1 cellular context compared by ENCODE assay signal in the genomic region with DNA sequence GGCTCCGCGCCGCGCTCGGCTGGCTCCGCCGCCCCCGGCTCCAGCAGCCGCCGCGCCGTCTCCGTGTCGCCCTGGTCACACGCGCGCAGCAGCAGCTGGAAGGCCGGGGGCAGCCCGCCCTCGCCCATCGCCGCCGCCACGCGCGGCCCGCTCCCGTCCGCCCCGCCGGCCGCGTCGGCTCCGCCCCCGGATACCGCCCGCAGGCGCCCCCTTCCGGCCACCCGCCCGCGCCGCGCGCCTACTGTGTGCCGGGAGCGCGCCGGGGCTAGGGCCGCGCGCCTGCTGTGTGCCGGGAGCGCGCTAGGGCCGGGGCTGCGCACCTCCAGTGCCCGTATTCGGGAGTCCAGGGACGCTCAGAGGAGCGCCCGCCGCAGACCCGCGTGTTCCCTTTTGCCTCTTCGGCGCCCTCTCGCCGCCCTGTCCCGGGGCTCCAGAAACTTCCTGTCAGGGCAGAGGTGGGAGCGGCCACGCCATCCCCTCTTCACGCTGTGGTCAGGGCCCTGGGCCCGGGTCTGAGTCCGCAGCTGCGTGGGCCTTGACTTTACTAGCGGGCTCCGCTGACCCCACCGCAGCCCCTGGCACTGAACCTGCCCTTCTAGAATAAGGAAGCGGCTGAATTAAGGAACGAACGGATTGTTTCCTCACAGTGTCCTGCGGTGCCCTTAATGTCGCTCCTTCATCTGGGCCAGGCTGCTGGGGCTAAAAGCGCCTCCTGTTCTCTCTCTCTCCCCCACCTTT.
TF ChIP-seq lines count a peak whose summit lies in the region.

A gene (minus strand): TSS at position 192 of the 738 bp plus-strand sequence. CDS start 64 bp downstream, at position 128.

TF ChIP-seq in K562, 482 proteins besides CTCF, POLR2A, EP300 and RAD21 (continued from another document and continues in another):
- TF ChIP-seq, protein P1, sequence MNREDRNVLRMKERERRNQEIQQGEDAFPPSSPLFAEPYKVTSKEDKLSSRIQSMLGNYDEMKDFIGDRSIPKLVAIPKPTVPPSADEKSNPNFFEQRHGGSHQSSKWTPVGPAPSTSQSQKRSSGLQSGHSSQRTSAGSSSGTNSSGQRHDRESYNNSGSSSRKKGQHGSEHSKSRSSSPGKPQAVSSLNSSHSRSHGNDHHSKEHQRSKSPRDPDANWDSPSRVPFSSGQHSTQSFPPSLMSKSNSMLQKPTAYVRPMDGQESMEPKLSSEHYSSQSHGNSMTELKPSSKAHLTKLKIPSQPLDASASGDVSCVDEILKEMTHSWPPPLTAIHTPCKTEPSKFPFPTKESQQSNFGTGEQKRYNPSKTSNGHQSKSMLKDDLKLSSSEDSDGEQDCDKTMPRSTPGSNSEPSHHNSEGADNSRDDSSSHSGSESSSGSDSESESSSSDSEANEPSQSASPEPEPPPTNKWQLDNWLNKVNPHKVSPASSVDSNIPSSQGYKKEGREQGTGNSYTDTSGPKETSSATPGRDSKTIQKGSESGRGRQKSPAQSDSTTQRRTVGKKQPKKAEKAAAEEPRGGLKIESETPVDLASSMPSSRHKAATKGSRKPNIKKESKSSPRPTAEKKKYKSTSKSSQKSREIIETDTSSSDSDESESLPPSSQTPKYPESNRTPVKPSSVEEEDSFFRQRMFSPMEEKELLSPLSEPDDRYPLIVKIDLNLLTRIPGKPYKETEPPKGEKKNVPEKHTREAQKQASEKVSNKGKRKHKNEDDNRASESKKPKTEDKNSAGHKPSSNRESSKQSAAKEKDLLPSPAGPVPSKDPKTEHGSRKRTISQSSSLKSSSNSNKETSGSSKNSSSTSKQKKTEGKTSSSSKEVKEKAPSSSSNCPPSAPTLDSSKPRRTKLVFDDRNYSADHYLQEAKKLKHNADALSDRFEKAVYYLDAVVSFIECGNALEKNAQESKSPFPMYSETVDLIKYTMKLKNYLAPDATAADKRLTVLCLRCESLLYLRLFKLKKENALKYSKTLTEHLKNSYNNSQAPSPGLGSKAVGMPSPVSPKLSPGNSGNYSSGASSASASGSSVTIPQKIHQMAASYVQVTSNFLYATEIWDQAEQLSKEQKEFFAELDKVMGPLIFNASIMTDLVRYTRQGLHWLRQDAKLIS (CRISPR knock-in tag; IDR thresholded peaks at IDR 0.05): no peak
- TF ChIP-seq SP2 (IDR thresholded peaks at IDR 0.05; ENCODE audit: extremely low read depth, low read depth, low read length, poor library complexity, severe bottlenecking) (no peak), ZNF584 (CRISPR knock-in tag; IDR thresholded peaks at IDR 0.05; ENCODE audit: low read depth) (peak; percentile 87), MAZ (CRISPR knock-in tag; conservative IDR thresholded peaks at IDR 0.05 in 1 of 2, IDR thresholded peaks at IDR 0.05 in 1 of 2) (peak; percentile 26 to 81; a peak in 2 of 4 replicates), CHD4 (IDR thresholded peaks at IDR 0.05; ENCODE audit: insufficient read depth, insufficient replicate concordance, low read depth, low read length, poor library complexity, severe bottlenecking) (no peak), SRSF1 (IDR thresholded peaks at IDR 0.05; ENCODE audit: low read depth, low read length) (no peak), CHD1 (IDR thresholded peaks at IDR 0.05; ENCODE audit: low read length) (peak; percentile 42), ILK (tag; IDR thresholded peaks at IDR 0.05; ENCODE audit: borderline replicate concordance, low read depth) (no peak), LCOR (CRISPR knock-in tag; IDR thresholded peaks at IDR 0.05) (no peak), TEAD1 (CRISPR knock-in tag; IDR thresholded peaks at IDR 0.05) (peak in 1 of 2 experiments; percentile 62; a peak in 1 of 4 replicates), ZNF436 (CRISPR knock-in tag; IDR thresholded peaks at IDR 0.05) (no peak), GABPA (tag; conservative IDR thresholded peaks at IDR 0.05; ENCODE audit: low read depth) (peak; percentile 86), CTBP1 (IDR thresholded peaks at IDR 0.05; ENCODE audit: borderline replicate concordance) (peak; percentile 85), SMARCA4 (IDR thresholded peaks at IDR 0.05) (no peak), JUNB (CRISPR knock-in tag; conservative IDR thresholded peaks at IDR 0.05) (no peak), ZNF197 (CRISPR knock-in tag; IDR thresholded peaks at IDR 0.05; ENCODE audit: low read depth) (peak; percentile 98), PURB (CRISPR knock-in tag; IDR thresholded peaks at IDR 0.05; ENCODE audit: low read depth) (no peak), ZNF589 (CRISPR knock-in tag; IDR thresholded peaks at IDR 0.05; ENCODE audit: low read depth) (peak; percentile 98), ZNF668 (CRISPR knock-in tag; IDR thresholded peaks at IDR 0.05) (peak; percentile 70; the same call in 1 of the 2 replicates), SP1 (CRISPR knock-in tag; IDR thresholded peaks at IDR 0.05) (no peak)
- TF ChIP-seq, protein P2, sequence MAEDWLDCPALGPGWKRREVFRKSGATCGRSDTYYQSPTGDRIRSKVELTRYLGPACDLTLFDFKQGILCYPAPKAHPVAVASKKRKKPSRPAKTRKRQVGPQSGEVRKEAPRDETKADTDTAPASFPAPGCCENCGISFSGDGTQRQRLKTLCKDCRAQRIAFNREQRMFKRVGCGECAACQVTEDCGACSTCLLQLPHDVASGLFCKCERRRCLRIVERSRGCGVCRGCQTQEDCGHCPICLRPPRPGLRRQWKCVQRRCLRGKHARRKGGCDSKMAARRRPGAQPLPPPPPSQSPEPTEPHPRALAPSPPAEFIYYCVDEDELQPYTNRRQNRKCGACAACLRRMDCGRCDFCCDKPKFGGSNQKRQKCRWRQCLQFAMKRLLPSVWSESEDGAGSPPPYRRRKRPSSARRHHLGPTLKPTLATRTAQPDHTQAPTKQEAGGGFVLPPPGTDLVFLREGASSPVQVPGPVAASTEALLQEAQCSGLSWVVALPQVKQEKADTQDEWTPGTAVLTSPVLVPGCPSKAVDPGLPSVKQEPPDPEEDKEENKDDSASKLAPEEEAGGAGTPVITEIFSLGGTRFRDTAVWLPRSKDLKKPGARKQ (CRISPR knock-in tag; IDR thresholded peaks at IDR 0.05): peak; percentile 72; the same call in 1 of the 2 replicates
- TF ChIP-seq, protein P3, sequence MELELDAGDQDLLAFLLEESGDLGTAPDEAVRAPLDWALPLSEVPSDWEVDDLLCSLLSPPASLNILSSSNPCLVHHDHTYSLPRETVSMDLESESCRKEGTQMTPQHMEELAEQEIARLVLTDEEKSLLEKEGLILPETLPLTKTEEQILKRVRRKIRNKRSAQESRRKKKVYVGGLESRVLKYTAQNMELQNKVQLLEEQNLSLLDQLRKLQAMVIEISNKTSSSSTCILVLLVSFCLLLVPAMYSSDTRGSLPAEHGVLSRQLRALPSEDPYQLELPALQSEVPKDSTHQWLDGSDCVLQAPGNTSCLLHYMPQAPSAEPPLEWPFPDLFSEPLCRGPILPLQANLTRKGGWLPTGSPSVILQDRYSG (tag; conservative IDR thresholded peaks at IDR 0.05; ENCODE audit: low read depth): peak; percentile 85; the same call in 1 of the 2 replicates
- TF ChIP-seq, protein P4, sequence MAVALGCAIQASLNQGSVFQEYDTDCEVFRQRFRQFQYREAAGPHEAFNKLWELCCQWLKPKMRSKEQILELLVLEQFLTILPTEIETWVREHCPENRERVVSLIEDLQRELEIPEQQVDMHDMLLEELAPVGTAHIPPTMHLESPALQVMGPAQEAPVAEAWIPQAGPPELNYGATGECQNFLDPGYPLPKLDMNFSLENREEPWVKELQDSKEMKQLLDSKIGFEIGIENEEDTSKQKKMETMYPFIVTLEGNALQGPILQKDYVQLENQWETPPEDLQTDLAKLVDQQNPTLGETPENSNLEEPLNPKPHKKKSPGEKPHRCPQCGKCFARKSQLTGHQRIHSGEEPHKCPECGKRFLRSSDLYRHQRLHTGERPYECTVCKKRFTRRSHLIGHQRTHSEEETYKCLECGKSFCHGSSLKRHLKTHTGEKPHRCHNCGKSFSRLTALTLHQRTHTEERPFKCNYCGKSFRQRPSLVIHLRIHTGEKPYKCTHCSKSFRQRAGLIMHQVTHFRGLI (CRISPR knock-in tag; IDR thresholded peaks at IDR 0.05): peak; percentile 71; the same call in 1 of the 2 replicates
- TF ChIP-seq, protein P5, sequence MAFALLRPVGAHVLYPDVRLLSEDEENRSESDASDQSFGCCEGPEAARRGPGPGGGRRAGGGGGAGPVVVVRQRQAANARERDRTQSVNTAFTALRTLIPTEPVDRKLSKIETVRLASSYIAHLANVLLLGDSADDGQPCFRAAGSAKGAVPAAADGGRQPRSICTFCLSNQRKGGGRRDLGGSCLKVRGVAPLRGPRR (CRISPR knock-in tag; IDR thresholded peaks at IDR 0.05): no peak
- TF ChIP-seq, protein P6, sequence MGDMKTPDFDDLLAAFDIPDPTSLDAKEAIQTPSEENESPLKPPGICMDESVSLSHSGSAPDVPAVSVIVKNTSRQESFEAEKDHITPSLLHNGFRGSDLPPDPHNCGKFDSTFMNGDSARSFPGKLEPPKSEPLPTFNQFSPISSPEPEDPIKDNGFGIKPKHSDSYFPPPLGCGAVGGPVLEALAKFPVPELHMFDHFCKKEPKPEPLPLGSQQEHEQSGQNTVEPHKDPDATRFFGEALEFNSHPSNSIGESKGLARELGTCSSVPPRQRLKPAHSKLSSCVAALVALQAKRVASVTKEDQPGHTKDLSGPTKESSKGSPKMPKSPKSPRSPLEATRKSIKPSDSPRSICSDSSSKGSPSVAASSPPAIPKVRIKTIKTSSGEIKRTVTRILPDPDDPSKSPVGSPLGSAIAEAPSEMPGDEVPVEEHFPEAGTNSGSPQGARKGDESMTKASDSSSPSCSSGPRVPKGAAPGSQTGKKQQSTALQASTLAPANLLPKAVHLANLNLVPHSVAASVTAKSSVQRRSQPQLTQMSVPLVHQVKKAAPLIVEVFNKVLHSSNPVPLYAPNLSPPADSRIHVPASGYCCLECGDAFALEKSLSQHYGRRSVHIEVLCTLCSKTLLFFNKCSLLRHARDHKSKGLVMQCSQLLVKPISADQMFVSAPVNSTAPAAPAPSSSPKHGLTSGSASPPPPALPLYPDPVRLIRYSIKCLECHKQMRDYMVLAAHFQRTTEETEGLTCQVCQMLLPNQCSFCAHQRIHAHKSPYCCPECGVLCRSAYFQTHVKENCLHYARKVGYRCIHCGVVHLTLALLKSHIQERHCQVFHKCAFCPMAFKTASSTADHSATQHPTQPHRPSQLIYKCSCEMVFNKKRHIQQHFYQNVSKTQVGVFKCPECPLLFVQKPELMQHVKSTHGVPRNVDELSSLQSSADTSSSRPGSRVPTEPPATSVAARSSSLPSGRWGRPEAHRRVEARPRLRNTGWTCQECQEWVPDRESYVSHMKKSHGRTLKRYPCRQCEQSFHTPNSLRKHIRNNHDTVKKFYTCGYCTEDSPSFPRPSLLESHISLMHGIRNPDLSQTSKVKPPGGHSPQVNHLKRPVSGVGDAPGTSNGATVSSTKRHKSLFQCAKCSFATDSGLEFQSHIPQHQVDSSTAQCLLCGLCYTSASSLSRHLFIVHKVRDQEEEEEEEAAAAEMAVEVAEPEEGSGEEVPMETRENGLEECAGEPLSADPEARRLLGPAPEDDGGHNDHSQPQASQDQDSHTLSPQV (IDR thresholded peaks at IDR 0.05): no peak
- TF ChIP-seq, protein P7, sequence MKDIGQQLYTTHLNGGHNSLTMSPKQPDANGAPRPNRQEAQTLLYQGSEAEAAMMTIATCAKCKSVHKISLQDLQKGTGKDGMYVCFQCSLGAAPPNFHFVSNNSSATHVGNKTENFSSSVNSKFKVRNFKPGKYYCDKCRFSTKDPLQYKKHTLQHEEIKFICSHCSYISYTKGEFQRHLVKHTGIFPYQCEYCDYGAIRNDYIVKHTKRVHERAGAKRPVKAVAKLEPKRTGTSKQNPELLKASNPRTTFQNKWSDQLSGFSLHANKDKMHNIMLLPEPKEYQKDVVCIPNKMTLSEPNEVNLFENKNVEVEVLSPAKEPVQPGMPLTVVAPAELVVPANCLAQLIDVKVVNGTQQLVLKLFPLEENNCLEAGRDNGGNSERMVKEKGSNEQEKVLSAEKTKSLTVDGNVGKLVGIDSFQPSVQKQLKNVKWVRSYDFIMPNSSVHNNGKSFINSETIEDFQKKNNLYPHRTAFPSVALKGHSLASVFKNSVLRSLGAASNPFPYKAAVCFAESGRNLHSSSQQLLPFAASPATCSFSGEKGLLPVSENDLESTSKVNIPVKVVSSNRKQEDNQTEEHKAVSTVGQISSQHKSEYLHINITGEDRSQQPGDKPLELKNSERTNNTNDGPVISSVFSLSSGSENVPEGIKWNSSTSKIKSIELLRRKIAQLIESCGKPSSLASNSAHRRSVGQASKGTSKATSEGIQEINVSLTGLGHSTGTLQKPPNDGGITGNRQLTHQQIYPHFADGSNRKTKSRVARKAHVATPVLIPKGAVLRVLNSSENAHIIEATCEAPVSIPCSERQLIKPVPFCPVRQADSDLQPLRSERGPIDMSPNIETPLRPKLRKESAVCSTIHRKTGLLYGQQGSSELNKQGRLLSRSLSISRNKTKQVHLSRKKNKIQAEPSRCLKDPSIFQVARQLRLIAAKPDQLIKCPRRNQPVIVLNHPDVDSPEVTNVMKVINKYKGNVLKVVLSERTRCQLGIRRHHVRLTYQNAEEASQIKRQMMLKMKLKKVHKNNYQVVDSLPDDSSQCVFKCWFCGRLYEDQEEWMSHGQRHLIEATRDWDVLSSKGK (CRISPR knock-in tag; IDR thresholded peaks at IDR 0.05): no peak
- TF ChIP-seq, protein P8, sequence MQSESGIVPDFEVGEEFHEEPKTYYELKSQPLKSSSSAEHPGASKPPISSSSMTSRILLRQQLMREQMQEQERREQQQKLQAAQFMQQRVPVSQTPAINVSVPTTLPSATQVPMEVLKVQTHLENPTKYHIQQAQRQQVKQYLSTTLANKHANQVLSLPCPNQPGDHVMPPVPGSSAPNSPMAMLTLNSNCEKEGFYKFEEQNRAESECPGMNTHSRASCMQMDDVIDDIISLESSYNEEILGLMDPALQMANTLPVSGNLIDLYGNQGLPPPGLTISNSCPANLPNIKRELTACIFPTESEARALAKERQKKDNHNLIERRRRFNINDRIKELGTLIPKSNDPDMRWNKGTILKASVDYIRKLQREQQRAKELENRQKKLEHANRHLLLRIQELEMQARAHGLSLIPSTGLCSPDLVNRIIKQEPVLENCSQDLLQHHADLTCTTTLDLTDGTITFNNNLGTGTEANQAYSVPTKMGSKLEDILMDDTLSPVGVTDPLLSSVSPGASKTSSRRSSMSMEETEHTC (IDR thresholded peaks at IDR 0.05): no peak
- TF ChIP-seq, protein P9, sequence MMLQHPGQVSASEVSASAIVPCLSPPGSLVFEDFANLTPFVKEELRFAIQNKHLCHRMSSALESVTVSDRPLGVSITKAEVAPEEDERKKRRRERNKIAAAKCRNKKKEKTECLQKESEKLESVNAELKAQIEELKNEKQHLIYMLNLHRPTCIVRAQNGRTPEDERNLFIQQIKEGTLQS (IDR thresholded peaks at IDR 0.05): no peak
- TF ChIP-seq, protein P9 (CRISPR knock-in tag; conservative IDR thresholded peaks at IDR 0.05): no peak
